In the genomic region with DNA sequence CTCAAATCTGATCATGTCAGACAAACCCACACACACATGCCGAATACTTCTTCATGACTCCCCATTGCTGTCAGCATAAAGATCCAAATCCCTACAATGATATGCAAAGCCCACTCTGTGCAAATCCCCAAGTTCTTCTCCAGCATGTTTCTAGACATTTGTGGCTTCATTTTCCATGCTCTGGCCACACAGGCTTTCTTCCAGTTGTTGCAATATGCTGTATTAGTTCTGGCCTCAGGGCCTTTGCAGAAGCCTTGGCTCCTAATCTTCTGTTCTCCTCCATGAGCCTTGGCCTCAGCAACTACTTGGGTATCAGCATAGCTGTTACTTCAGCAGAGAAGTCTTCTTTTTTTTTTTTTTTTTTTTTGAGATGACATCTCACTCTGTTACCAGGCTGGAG, we compare ENCODE assay signal across 2 cellular contexts.
TF ChIP-seq lines count a peak whose summit lies in the region.

No MANE protein-coding gene starts in this region.

TF ChIP-seq in HEK293, 187 proteins besides CTCF, POLR2A, EP300 and RAD21:
- TF ChIP-seq, protein P1, sequence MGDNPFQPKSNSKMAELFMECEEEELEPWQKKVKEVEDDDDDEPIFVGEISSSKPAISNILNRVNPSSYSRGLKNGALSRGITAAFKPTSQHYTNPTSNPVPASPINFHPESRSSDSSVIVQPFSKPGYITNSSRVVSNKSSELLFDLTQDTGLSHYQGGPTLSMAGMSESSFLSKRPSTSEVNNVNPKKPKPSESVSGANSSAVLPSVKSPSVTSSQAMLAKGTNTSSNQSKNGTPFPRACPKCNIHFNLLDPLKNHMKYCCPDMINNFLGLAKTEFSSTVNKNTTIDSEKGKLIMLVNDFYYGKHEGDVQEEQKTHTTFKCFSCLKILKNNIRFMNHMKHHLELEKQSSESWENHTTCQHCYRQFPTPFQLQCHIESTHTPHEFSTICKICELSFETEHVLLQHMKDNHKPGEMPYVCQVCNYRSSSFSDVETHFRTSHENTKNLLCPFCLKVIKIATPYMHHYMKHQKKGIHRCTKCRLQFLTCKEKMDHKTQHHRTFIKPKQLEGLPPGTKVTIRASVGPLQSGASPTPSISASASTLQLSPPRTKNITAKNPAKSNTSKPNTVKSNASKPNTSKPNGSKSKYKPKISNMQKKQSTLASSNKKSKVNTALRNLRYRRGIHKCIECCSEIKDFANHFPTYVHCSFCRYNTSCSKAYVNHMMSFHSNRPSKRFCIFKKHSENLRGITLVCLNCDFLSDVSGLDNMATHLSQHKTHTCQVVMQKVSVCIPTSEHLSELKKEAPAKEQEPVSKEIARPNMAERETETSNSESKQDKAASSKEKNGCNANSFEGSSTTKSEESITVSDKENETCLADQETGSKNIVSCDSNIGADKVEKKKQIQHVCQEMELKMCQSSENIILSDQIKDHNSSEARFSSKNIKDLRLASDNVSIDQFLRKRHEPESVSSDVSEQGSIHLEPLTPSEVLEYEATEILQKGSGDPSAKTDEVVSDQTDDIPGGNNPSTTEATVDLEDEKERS (tag by site-specific recombination; IDR thresholded peaks at IDR 0.05): no peak
- TF ChIP-seq PRDM2 (tag by site-specific recombination; IDR thresholded peaks at IDR 0.05; ENCODE audit: borderline replicate concordance) (no peak), OVOL3 (tag by site-specific recombination; IDR thresholded peaks at IDR 0.05) (no peak), ZNF623 (tag by site-specific recombination; IDR thresholded peaks at IDR 0.05) (peak; percentile 15; the same call in 1 of the 2 replicates), ZFP41 (tag by site-specific recombination; IDR thresholded peaks at IDR 0.05; ENCODE audit: borderline replicate concordance) (no peak), ZBTB17 (tag by site-specific recombination; IDR thresholded peaks at IDR 0.05) (no peak), REPIN1 (tag by site-specific recombination; IDR thresholded peaks at IDR 0.05; ENCODE audit: low read depth) (no peak)

TF ChIP-seq in H1, 55 proteins besides CTCF, POLR2A, EP300 and RAD21:
- no peak for TF ChIP-seq YY1 (IDR thresholded peaks at IDR 0.05; ENCODE audit: low read depth, low read length)
- no peak for TF ChIP-seq CBX5 (IDR thresholded peaks at IDR 0.05; ENCODE audit: low read depth, low read length)
- TF ChIP-seq POLR2AphosphoS5 (IDR thresholded peaks at IDR 0.05; ENCODE audit: low read depth, low read length): no peak
- TF ChIP-seq ASH2L (IDR thresholded peaks at IDR 0.05; ENCODE audit: low read length): no peak
- TF ChIP-seq, protein P2, sequence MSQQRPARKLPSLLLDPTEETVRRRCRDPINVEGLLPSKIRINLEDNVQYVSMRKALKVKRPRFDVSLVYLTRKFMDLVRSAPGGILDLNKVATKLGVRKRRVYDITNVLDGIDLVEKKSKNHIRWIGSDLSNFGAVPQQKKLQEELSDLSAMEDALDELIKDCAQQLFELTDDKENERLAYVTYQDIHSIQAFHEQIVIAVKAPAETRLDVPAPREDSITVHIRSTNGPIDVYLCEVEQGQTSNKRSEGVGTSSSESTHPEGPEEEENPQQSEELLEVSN (IDR thresholded peaks at IDR 0.05): no peak
- no peak for TF ChIP-seq NRF1 (IDR thresholded peaks at IDR 0.05; ENCODE audit: low read depth, low read length)
- TF ChIP-seq CHD2 (IDR thresholded peaks at IDR 0.05; ENCODE audit: low read length): no peak
- no peak for TF ChIP-seq EZH2 (IDR thresholded peaks at IDR 0.05; ENCODE audit: low read depth, low read length, severe bottlenecking)
- TF ChIP-seq, protein P3, sequence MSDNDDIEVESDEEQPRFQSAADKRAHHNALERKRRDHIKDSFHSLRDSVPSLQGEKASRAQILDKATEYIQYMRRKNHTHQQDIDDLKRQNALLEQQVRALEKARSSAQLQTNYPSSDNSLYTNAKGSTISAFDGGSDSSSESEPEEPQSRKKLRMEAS (IDR thresholded peaks at IDR 0.05): no peak
- TF ChIP-seq CEBPB (IDR thresholded peaks at IDR 0.05; ENCODE audit: low read depth, low read length): no peak
- TF ChIP-seq KDM5A (IDR thresholded peaks at IDR 0.05; ENCODE audit: low read length): no peak
